In the genomic region with DNA sequence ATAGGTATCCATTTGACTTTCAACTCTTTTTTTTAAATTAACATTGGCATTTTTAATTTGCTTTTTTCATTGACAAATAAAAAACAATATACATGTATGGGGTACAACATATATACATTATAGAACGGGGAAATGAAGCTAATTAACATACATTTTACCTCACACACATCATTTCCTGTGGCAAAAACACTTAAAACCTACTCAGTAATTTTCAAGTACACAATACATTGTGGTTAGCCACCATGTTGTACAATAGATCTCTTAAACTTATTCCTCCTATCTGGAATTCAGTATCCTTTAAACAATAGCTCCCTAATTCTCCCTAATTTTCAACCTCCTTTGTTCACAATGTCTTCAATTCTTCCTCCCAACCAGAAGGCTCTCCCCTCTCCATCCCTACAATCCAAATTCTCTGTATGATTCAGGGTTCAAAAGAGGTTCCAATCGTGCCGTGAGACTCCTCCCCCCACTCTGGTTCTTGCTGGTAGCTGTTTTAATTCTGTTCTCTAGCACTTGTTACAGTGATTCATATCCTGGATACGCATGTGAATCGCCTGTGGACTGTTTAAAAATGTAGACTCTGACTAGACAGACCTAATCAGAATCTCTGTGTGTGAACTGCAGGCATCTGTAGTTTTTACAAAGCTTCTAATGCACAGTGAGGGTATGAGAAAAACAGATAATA, we compare ENCODE assay signal across 9 cellular contexts.
DNase-seq lines count a peak whose midpoint lies in the region; ATAC-seq and TF ChIP-seq lines count a peak whose summit lies in the region.
"Had no signal": no experiment of that assay in that cellular context is flagged by ENCODE, and none has a peak within 500 bp of the region (broad histone marks: within the 10 kb centered on the region; RNA-seq: fewer than 3 reads in every experiment).

No MANE protein-coding gene starts in this region.

- in situ Hi-C loops in HAP-1 (cut with MboI; ENCODE audit: low sequenced_read_pairs) = no loop called here

- H3K36me3 Mint-ChIP-seq in activated CD4-positive, alpha-beta T cell treated with anti-CD3 and anti-CD28 coated beads, Interleukin-2, amount 10 ng/mL, durations not matched to agents 7 days and 5 days (ENCODE audit: low read depth) = peaks cover 10% of the 10 kb centered on the region
- no peaks in the 10 kb centered on the region for H3K36me3 Mint-ChIP-seq in stimulated activated naive CD8-positive, alpha-beta T cell treated with anti-CD3 and anti-CD28 coated beads, Interleukin-15, Interleukin-2, amounts not matched to agents 100 ng/mL and 50 ng/mL, for 24 hours (ENCODE audit: low read depth)

- no peaks in the 10 kb centered on the region for H3K27me3 ChIP-seq in HAP-1 (ENCODE audit: low read depth)
- H3K27me3 ChIP-seq: neutrophil had no signal

- ATAC-seq in HG03135 (IDR thresholded peaks at IDR 0.05; ENCODE audit: unreplicated experiment) = no peak
- no peak for ATAC-seq in GM21447 (IDR thresholded peaks at IDR 0.05; ENCODE audit: unreplicated experiment)

- H3K4me1 ChIP-seq in HAP-1 = no peaks in the 10 kb centered on the region

- H3K9me3 ChIP-seq in HAP-1 = no peaks in the 10 kb centered on the region
- H3K9me3 ChIP-seq: neutrophil had no signal

- CTCF ChIA-PET in activated CD4-positive, alpha-beta T cell treated with anti-CD3 and anti-CD28 coated beads, Interleukin-2, amount 10 ng/mL, durations not matched to agents 7 days and 5 days (lab: Charles Lee) = interaction anchor here (0.7 to 2.3 kb wide), 8 partner anchors 8 to 123 kb away, joined by 3 to 13 read pairs (median 4); partner anchors contain the start of gene DUSP10

- peak overlapping the region; percentile 93 for H3K27ac Mint-ChIP-seq in activated CD4-positive, alpha-beta T cell treated with anti-CD3 and anti-CD28 coated beads, Interleukin-2, amount 10 ng/mL, durations not matched to agents 7 days and 5 days
- peak overlapping the region; percentile 92 for H3K27ac Mint-ChIP-seq in stimulated activated naive CD8-positive, alpha-beta T cell treated with anti-CD3 and anti-CD28 coated beads, Interleukin-15, Interleukin-2, amounts not matched to agents 100 ng/mL and 50 ng/mL, for 24 hours

- no peak for TF ChIP-seq CTCF in fibroblast of the aortic adventitia (IDR thresholded peaks at IDR 0.05; ENCODE audit: insufficient read depth, low read length)

- POLR2A ChIA-PET in activated CD4-positive, alpha-beta T cell treated with anti-CD3 and anti-CD28 coated beads, Interleukin-2, amount 10 ng/mL, durations not matched to agents 7 days and 5 days (lab: Charles Lee) = interaction anchor here (1.1 kb wide), 1 partner anchor 87 kb away, joined by 5 read pairs; the partner anchor contains the start of gene DUSP10

- no peaks in the 10 kb centered on the region for H3K27me3 Mint-ChIP-seq in activated CD4-positive, alpha-beta T cell treated with anti-CD3 and anti-CD28 coated beads, Interleukin-2, amount 10 ng/mL, durations not matched to agents 7 days and 5 days
- no peaks in the 10 kb centered on the region for H3K27me3 Mint-ChIP-seq in stimulated activated naive CD8-positive, alpha-beta T cell treated with anti-CD3 and anti-CD28 coated beads, Interleukin-15, Interleukin-2, amounts not matched to agents 100 ng/mL and 50 ng/mL, for 24 hours

- H3K36me3 ChIP-seq in HAP-1 (replicated peaks) = no peaks in the 10 kb centered on the region
- H3K36me3 ChIP-seq: neutrophil had no signal

- peak overlapping the region; percentile 34 for H3K4me3 Mint-ChIP-seq in activated CD4-positive, alpha-beta T cell treated with anti-CD3 and anti-CD28 coated beads, Interleukin-2, amount 10 ng/mL, durations not matched to agents 7 days and 5 days
- H3K4me3 Mint-ChIP-seq in stimulated activated naive CD8-positive, alpha-beta T cell treated with anti-CD3 and anti-CD28 coated beads, Interleukin-15, Interleukin-2, amounts not matched to agents 100 ng/mL and 50 ng/mL, for 24 hours = peak overlapping the region; percentile 62

- peaks cover 9% of the 10 kb centered on the region for H3K9me3 Mint-ChIP-seq in activated CD4-positive, alpha-beta T cell treated with anti-CD3 and anti-CD28 coated beads, Interleukin-2, amount 10 ng/mL, durations not matched to agents 7 days and 5 days
- no peaks in the 10 kb centered on the region for H3K9me3 Mint-ChIP-seq in stimulated activated naive CD8-positive, alpha-beta T cell treated with anti-CD3 and anti-CD28 coated beads, Interleukin-15, Interleukin-2, amounts not matched to agents 100 ng/mL and 50 ng/mL, for 24 hours

- H3K4me3 ChIP-seq in fibroblast of the aortic adventitia (ENCODE audit: low read depth, low read length) = no peak overlapping the region
- H3K4me3 ChIP-seq in HAP-1 = no peak overlapping the region

- peak; percentile 48 for DNase-seq in activated T-cell treated with anti-CD3 and anti-CD28 coated beads for 24 hours (ENCODE audit: low read depth)
- no peak for DNase-seq in activated T-cell treated with anti-CD3 and anti-CD28 coated beads, Interleukin-2, amount 50 U/mL, for 1 hour
- peak; percentile 49 for DNase-seq in activated CD4-positive, alpha-beta T cell treated with anti-CD3 and anti-CD28 coated beads, Interleukin-2, amount 10 ng/mL, durations not matched to agents 7 days and 5 days
- DNase-seq in fibroblast of the aortic adventitia (ENCODE audit: low read depth) = peak; percentile 85
- no peak for DNase-seq in HAP-1 (ENCODE audit: low spot score in 2 of 2)

- H3K4me1 Mint-ChIP-seq in activated CD4-positive, alpha-beta T cell treated with anti-CD3 and anti-CD28 coated beads, Interleukin-2, amount 10 ng/mL, durations not matched to agents 7 days and 5 days = peaks cover 71% of the 10 kb centered on the region
- H3K4me1 Mint-ChIP-seq in stimulated activated naive CD8-positive, alpha-beta T cell treated with anti-CD3 and anti-CD28 coated beads, Interleukin-15, Interleukin-2, amounts not matched to agents 100 ng/mL and 50 ng/mL, for 24 hours (ENCODE audit: low read depth) = peaks cover 74% of the 10 kb centered on the region

Comparison
In these comparisons a context has a peak if more than half of its experiments do, and no peak if none do; other contexts are left out.
1. DNase-seq: peak in activated T-cell treated with anti-CD3 and anti-CD28 coated beads for 24 hours (single experiment), activated CD4-positive, alpha-beta T cell treated with anti-CD3 and anti-CD28 coated beads, Interleukin-2, amount 10 ng/mL, durations not matched to agents 7 days and 5 days (single experiment) and fibroblast of the aortic adventitia (single experiment); none in activated T-cell treated with anti-CD3 and anti-CD28 coated beads, Interleukin-2, amount 50 U/mL, for 1 hour (single experiment) and HAP-1 (0 of 2).